ENCODE assay signal across 15 cellular contexts in genomic region chr20:62047666-62048345, GRCh38.
"Had no signal": no experiment of that assay in that cellular context is flagged by ENCODE, and none has a peak within 500 bp of the region (broad histone marks: within the 10 kb centered on the region; RNA-seq: fewer than 3 reads in every experiment).

No MANE protein-coding gene starts in this region.

- H3K36me3 ChIP-seq: thoracic aorta had no signal

- H3K36me3 Mint-ChIP-seq: memory B cell, naive B cell had no signal

- H3K27me3 Mint-ChIP-seq: activated naive CD8-positive, alpha-beta T cell; effector memory CD8-positive, alpha-beta T cell; memory B cell; naive B cell; stimulated activated naive B cell treated with anti-CD40 and anti-IgM and Interleukin-4, amounts not matched to agents 10 μg/mL and 1 μg/mL and 100 μg/mL, for 72 hours had no signal

- H3K27ac Mint-ChIP-seq: activated naive CD8-positive, alpha-beta T cell; effector memory CD8-positive, alpha-beta T cell; memory B cell; stimulated activated naive B cell treated with anti-CD40 and anti-IgM and Interleukin-4, amounts not matched to agents 10 μg/mL and 1 μg/mL and 100 μg/mL, for 72 hours; T-helper 1 cell treated with Interleukin-12 subunit alpha and Interleukin-12 subunit beta and Interleukin-4 antibody, amounts not matched to agents 30 μg/mL and 1 μg/mL, for 36 hours had no signal

- H3K9me3 ChIP-seq: mucosa of descending colon, thoracic aorta had no signal

- H3K9me3 Mint-ChIP-seq: effector memory CD8-positive, alpha-beta T cell; memory B cell; naive B cell; neural crest cell; stimulated activated naive B cell treated with anti-CD40 and anti-IgM and Interleukin-4, amounts not matched to agents 10 μg/mL and 1 μg/mL and 100 μg/mL, for 72 hours; T-helper 1 cell treated with Interleukin-12 subunit alpha and Interleukin-12 subunit beta and Interleukin-4 antibody, amounts not matched to agents 30 μg/mL and 1 μg/mL, for 36 hours had no signal

- H3K27ac ChIP-seq: thoracic aorta had no signal

- H3K4me3 ChIP-seq: mucosa of descending colon, thoracic aorta had no signal

- DNase-seq: activated CD4-positive, alpha-beta T cell treated with anti-CD3 and anti-CD28 coated beads, Interleukin-2, amount 50 U/mL, for 1 hour; effector memory CD8-positive, alpha-beta T cell; hippocampal formation; islet precursor cell; mucosa of descending colon; naive B cell; stimulated activated CD4-positive, alpha-beta T cell treated with anti-CD3 and anti-CD28 coated beads, Interleukin-4, amount 100 ng/mL, for 4 hours; stimulated activated naive B cell treated with anti-CD40 and anti-IgM and Interleukin-4, amounts not matched to agents 10 μg/mL and 1 μg/mL and 100 μg/mL, for 72 hours had no signal

- H3K4me3 Mint-ChIP-seq: activated naive CD8-positive, alpha-beta T cell; effector memory CD8-positive, alpha-beta T cell; memory B cell; naive B cell; neural crest cell; stimulated activated naive B cell treated with anti-CD40 and anti-IgM and Interleukin-4, amounts not matched to agents 10 μg/mL and 1 μg/mL and 100 μg/mL, for 72 hours; T-helper 1 cell treated with Interleukin-12 subunit alpha and Interleukin-12 subunit beta and Interleukin-4 antibody, amounts not matched to agents 30 μg/mL and 1 μg/mL, for 36 hours had no signal

- ATAC-seq: activated CD4-positive, CD25-positive, alpha-beta regulatory T cell treated with anti-CD3 and anti-CD28 coated beads, Interleukin-2, amount 50 U/mL, for 24 hours; effector memory CD8-positive, alpha-beta T cell; mucosa of descending colon; sciatic nerve; stimulated activated naive B cell treated with anti-CD40 and anti-IgM and Interleukin-4, amounts not matched to agents 10 μg/mL and 1 μg/mL and 100 μg/mL, for 72 hours had no signal
